ENCODE assay signal across 2 cellular contexts in the genomic region with DNA sequence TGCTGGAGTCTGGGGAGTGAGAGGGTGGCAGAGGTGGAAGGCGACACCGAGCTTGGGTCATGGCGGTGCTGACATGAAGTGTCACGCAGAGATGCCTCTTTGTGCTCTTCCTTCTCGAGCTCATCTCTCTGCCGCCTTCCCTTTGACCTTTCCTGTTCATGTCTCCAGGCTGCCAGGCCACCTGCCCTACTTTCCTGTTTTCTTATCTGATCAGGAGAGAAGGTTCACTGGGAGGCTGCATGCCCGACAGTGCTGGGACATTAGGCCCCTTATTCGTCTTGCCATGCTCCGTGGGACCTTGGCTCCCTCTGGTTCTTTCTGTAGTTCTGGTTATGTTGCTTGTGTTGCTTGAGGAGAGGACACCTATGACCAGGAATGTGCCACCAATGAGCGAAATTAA.
TF ChIP-seq lines count a peak whose summit lies in the region.

No MANE protein-coding gene starts in this region.

TF ChIP-seq in GM23338, 12 proteins besides CTCF, POLR2A, EP300 and RAD21:
- TF ChIP-seq ZNF114 (CRISPR knock-in tag; IDR thresholded peaks at IDR 0.05): no peak
- TF ChIP-seq POLR2AphosphoS5 (IDR thresholded peaks at IDR 0.05; ENCODE audit: low read depth): no peak
- TF ChIP-seq, protein P1, sequence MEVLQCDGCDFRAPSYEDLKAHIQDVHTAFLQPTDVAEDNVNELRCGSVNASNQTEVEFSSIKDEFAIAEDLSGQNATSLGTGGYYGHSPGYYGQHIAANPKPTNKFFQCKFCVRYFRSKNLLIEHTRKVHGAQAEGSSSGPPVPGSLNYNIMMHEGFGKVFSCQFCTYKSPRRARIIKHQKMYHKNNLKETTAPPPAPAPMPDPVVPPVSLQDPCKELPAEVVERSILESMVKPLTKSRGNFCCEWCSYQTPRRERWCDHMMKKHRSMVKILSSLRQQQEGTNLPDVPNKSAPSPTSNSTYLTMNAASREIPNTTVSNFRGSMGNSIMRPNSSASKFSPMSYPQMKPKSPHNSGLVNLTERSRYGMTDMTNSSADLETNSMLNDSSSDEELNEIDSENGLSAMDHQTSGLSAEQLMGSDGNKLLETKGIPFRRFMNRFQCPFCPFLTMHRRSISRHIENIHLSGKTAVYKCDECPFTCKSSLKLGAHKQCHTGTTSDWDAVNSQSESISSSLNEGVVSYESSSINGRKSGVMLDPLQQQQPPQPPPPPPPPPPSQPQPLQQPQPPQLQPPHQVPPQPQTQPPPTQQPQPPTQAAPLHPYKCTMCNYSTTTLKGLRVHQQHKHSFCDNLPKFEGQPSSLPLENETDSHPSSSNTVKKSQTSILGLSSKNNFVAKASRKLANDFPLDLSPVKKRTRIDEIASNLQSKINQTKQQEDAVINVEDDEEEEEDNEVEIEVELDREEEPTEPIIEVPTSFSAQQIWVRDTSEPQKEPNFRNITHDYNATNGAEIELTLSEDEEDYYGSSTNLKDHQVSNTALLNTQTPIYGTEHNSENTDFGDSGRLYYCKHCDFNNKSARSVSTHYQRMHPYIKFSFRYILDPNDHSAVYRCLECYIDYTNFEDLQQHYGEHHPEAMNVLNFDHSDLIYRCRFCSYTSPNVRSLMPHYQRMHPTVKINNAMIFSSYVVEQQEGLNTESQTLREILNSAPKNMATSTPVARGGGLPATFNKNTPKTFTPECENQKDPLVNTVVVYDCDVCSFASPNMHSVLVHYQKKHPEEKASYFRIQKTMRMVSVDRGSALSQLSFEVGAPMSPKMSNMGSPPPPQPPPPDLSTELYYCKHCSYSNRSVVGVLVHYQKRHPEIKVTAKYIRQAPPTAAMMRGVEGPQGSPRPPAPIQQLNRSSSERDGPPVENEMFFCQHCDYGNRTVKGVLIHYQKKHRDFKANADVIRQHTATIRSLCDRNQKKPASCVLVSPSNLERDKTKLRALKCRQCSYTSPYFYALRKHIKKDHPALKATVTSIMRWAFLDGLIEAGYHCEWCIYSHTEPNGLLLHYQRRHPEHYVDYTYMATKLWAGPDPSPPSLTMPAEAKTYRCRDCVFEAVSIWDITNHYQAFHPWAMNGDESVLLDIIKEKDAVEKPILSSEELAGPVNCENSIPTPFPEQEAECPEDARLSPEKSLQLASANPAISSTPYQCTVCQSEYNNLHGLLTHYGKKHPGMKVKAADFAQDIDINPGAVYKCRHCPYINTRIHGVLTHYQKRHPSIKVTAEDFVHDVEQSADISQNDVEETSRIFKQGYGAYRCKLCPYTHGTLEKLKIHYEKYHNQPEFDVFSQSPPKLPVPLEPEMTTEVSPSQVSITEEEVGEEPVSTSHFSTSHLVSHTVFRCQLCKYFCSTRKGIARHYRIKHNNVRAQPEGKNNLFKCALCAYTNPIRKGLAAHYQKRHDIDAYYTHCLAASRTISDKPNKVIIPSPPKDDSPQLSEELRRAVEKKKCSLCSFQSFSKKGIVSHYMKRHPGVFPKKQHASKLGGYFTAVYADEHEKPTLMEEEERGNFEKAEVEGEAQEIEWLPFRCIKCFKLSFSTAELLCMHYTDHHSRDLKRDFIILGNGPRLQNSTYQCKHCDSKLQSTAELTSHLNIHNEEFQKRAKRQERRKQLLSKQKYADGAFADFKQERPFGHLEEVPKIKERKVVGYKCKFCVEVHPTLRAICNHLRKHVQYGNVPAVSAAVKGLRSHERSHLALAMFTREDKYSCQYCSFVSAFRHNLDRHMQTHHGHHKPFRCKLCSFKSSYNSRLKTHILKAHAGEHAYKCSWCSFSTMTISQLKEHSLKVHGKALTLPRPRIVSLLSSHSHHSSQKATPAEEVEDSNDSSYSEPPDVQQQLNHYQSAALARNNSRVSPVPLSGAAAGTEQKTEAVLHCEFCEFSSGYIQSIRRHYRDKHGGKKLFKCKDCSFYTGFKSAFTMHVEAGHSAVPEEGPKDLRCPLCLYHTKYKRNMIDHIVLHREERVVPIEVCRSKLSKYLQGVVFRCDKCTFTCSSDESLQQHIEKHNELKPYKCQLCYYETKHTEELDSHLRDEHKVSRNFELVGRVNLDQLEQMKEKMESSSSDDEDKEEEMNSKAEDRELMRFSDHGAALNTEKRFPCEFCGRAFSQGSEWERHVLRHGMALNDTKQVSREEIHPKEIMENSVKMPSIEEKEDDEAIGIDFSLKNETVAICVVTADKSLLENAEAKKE (CRISPR knock-in tag; IDR thresholded peaks at IDR 0.05): no peak
- TF ChIP-seq ZNF331 (CRISPR knock-in tag; IDR thresholded peaks at IDR 0.05; ENCODE audit: low read depth): no peak
- TF ChIP-seq JUNB (IDR thresholded peaks at IDR 0.05; ENCODE audit: unreplicated experiment): no peak
- no peak for TF ChIP-seq CREB1 (CRISPR knock-in tag; IDR thresholded peaks at IDR 0.05; ENCODE audit: low read depth)
- TF ChIP-seq EZH2 (IDR thresholded peaks at IDR 0.05; ENCODE audit: low read depth, unreplicated experiment): no peak
- no peak for TF ChIP-seq NANOG (IDR thresholded peaks at IDR 0.05; ENCODE audit: borderline replicate concordance)
- TF ChIP-seq, protein P2, sequence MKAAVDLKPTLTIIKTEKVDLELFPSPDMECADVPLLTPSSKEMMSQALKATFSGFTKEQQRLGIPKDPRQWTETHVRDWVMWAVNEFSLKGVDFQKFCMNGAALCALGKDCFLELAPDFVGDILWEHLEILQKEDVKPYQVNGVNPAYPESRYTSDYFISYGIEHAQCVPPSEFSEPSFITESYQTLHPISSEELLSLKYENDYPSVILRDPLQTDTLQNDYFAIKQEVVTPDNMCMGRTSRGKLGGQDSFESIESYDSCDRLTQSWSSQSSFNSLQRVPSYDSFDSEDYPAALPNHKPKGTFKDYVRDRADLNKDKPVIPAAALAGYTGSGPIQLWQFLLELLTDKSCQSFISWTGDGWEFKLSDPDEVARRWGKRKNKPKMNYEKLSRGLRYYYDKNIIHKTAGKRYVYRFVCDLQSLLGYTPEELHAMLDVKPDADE (IDR thresholded peaks at IDR 0.05): no peak

TF ChIP-seq in H1, 55 proteins besides CTCF, POLR2A, EP300 and RAD21:
- TF ChIP-seq KDM4A (IDR thresholded peaks at IDR 0.05; ENCODE audit: low read depth, low read length, severe bottlenecking) (no peak), MAFK (IDR thresholded peaks at IDR 0.05; ENCODE audit: low read depth, low read length) (no peak), JUND (IDR thresholded peaks at IDR 0.05; ENCODE audit: low read length) (no peak), BACH1 (IDR thresholded peaks at IDR 0.05; ENCODE audit: low read length) (no peak), SP2 (IDR thresholded peaks at IDR 0.05; ENCODE audit: low read length) (no peak), PHF8 (conservative IDR thresholded peaks at IDR 0.05; ENCODE audit: low read depth, low read length) (no peak), EGR1 (IDR thresholded peaks at IDR 0.05; ENCODE audit: borderline replicate concordance, low read depth, low read length) (no peak), ZNF274 (IDR thresholded peaks at IDR 0.05; ENCODE audit: borderline replicate concordance, extremely low read depth, low read length) (no peak), SUZ12 (IDR thresholded peaks at IDR 0.05; ENCODE audit: low read length) (no peak), CBX5 (IDR thresholded peaks at IDR 0.05; ENCODE audit: low read depth, low read length) (no peak), TCF12 (IDR thresholded peaks at IDR 0.05; ENCODE audit: low read depth, low read length) (no peak)
- TF ChIP-seq, protein P3, sequence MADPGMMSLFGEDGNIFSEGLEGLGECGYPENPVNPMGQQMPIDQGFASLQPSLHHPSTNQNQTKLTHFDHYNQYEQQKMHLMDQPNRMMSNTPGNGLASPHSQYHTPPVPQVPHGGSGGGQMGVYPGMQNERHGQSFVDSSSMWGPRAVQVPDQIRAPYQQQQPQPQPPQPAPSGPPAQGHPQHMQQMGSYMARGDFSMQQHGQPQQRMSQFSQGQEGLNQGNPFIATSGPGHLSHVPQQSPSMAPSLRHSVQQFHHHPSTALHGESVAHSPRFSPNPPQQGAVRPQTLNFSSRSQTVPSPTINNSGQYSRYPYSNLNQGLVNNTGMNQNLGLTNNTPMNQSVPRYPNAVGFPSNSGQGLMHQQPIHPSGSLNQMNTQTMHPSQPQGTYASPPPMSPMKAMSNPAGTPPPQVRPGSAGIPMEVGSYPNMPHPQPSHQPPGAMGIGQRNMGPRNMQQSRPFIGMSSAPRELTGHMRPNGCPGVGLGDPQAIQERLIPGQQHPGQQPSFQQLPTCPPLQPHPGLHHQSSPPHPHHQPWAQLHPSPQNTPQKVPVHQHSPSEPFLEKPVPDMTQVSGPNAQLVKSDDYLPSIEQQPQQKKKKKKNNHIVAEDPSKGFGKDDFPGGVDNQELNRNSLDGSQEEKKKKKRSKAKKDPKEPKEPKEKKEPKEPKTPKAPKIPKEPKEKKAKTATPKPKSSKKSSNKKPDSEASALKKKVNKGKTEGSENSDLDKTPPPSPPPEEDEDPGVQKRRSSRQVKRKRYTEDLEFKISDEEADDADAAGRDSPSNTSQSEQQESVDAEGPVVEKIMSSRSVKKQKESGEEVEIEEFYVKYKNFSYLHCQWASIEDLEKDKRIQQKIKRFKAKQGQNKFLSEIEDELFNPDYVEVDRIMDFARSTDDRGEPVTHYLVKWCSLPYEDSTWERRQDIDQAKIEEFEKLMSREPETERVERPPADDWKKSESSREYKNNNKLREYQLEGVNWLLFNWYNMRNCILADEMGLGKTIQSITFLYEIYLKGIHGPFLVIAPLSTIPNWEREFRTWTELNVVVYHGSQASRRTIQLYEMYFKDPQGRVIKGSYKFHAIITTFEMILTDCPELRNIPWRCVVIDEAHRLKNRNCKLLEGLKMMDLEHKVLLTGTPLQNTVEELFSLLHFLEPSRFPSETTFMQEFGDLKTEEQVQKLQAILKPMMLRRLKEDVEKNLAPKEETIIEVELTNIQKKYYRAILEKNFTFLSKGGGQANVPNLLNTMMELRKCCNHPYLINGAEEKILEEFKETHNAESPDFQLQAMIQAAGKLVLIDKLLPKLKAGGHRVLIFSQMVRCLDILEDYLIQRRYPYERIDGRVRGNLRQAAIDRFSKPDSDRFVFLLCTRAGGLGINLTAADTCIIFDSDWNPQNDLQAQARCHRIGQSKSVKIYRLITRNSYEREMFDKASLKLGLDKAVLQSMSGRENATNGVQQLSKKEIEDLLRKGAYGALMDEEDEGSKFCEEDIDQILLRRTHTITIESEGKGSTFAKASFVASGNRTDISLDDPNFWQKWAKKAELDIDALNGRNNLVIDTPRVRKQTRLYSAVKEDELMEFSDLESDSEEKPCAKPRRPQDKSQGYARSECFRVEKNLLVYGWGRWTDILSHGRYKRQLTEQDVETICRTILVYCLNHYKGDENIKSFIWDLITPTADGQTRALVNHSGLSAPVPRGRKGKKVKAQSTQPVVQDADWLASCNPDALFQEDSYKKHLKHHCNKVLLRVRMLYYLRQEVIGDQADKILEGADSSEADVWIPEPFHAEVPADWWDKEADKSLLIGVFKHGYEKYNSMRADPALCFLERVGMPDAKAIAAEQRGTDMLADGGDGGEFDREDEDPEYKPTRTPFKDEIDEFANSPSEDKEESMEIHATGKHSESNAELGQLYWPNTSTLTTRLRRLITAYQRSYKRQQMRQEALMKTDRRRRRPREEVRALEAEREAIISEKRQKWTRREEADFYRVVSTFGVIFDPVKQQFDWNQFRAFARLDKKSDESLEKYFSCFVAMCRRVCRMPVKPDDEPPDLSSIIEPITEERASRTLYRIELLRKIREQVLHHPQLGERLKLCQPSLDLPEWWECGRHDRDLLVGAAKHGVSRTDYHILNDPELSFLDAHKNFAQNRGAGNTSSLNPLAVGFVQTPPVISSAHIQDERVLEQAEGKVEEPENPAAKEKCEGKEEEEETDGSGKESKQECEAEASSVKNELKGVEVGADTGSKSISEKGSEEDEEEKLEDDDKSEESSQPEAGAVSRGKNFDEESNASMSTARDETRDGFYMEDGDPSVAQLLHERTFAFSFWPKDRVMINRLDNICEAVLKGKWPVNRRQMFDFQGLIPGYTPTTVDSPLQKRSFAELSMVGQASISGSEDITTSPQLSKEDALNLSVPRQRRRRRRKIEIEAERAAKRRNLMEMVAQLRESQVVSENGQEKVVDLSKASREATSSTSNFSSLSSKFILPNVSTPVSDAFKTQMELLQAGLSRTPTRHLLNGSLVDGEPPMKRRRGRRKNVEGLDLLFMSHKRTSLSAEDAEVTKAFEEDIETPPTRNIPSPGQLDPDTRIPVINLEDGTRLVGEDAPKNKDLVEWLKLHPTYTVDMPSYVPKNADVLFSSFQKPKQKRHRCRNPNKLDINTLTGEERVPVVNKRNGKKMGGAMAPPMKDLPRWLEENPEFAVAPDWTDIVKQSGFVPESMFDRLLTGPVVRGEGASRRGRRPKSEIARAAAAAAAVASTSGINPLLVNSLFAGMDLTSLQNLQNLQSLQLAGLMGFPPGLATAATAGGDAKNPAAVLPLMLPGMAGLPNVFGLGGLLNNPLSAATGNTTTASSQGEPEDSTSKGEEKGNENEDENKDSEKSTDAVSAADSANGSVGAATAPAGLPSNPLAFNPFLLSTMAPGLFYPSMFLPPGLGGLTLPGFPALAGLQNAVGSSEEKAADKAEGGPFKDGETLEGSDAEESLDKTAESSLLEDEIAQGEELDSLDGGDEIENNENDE (IDR thresholded peaks at IDR 0.05; ENCODE audit: insufficient replicate concordance, low read length): no peak
